1 cellular context compared by ENCODE assay signal in genomic region chr5:74787424-74787823, GRCh38.
TF ChIP-seq lines count a peak whose summit lies in the region.

No MANE protein-coding gene starts in this region.

TF ChIP-seq in WTC11, 78 proteins besides CTCF, POLR2A, EP300 and RAD21 (continued from another document):
- TF ChIP-seq NFATC4 (CRISPR knock-in tag; IDR thresholded peaks at IDR 0.05) (no peak), USF1 (CRISPR knock-in tag; IDR thresholded peaks at IDR 0.05) (no peak), SOX15 (CRISPR knock-in tag; IDR thresholded peaks at IDR 0.05) (no peak), TEAD1 (CRISPR knock-in tag; IDR thresholded peaks at IDR 0.05) (no peak), OVOL2 (CRISPR knock-in tag; IDR thresholded peaks at IDR 0.05; ENCODE audit: borderline replicate concordance) (no peak), ZBTB43 (CRISPR knock-in tag; IDR thresholded peaks at IDR 0.05) (no peak), PRRX2 (CRISPR knock-in tag; IDR thresholded peaks at IDR 0.05) (no peak), PREB (CRISPR knock-in tag; IDR thresholded peaks at IDR 0.05; ENCODE audit: borderline replicate concordance) (no peak), CDX4 (CRISPR knock-in tag; IDR thresholded peaks at IDR 0.05; ENCODE audit: borderline replicate concordance) (no peak)
